ENCODE assay signal across 11 cellular contexts in the genomic region with DNA sequence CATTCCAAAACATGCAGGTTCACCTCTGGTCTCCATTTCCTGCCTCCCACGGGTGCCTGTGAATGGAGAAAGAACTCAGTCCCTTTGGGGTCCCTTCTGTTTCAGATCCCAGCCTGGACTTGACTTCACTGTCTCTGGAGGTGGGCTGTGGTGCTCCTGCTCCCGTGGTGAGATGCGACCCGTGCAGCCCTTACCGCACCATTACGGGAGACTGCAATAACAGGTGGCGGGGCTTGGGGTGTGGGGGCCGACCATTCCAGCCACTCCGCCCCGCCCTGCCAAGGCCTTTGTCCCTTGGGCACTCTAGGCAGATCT. TPM values are rescaled to one million over a fixed set of nuclear protein-coding genes. Genes with fewer than 3 reads are reported as not detected.
DNase-seq lines count a peak whose midpoint lies in the region; ATAC-seq, FAIRE-seq and TF ChIP-seq lines count a peak whose summit lies in the region.
"Had no signal": no experiment of that assay in that cellular context is flagged by ENCODE, and none has a peak within 500 bp of the region (broad histone marks: within the 10 kb centered on the region; RNA-seq: fewer than 3 reads in every experiment).

No MANE protein-coding gene starts in this region.

- intact Hi-C loops in colonic mucosa (cut with DNase I) (no loop called here), left colon (cut with DNase I, micrococcal nuclease) (no loop called here)

- H3K27me3 Mint-ChIP-seq in nephron progenitor cell (ENCODE audit: low read depth, poor library complexity), result peaks cover 97% of the 10 kb centered on the region

- peaks cover 8% of the 10 kb centered on the region for H3K9me3 Mint-ChIP-seq in nephron progenitor cell
- H3K9me3 Mint-ChIP-seq: nephron had no signal

- ATAC-seq in GM18502 (IDR thresholded peaks at IDR 0.05; ENCODE audit: poor library complexity, unreplicated experiment) (no peak), left colon (no peak)

- peak overlapping the region; percentile 73 for H3K4me3 Mint-ChIP-seq in nephron progenitor cell

- DNase-seq in AG10803 (ENCODE audit: low read depth) (no peak), colonic mucosa (no peak), nephron progenitor cell (no peak), RWPE1 (ENCODE audit: low spot score) (no peak), left colon (no peak), GM12892 (ENCODE audit: insufficient read length) (no peak)

- H3K27ac Mint-ChIP-seq in nephron progenitor cell, result no peak overlapping the region
- H3K27ac Mint-ChIP-seq: nephron had no signal

- H3K9ac ChIP-seq in HUES48 (ENCODE audit: low read depth, low read length) (no peak overlapping the region), colonic mucosa (ENCODE audit: low read depth in 2 of 2, low read length in 2 of 2) (no peak overlapping the region)

- POLR2A ChIA-PET in RWPE1 (lab: Yijun Ruan, JAX; ENCODE audit: low non-redundant PET), result no interaction called here

- TF ChIP-seq CTCF in AG10803 (conservative IDR thresholded peaks at IDR 0.05; ENCODE audit: low read length), result no peak
- TF ChIP-seq CTCF in colonic mucosa (IDR thresholded peaks at IDR 0.05), result no peak
- no peak for TF ChIP-seq CTCF in nephron progenitor cell (IDR thresholded peaks at IDR 0.05)
- no peak for TF ChIP-seq CTCF in RWPE1 (conservative IDR thresholded peaks at IDR 0.05; ENCODE audit: low read depth)

- peaks cover 8% of the 10 kb centered on the region for H3K9me3 ChIP-seq in HUES48 (ENCODE audit: control insufficient read depth, insufficient read depth, low read length)
- no peaks in the 10 kb centered on the region for H3K9me3 ChIP-seq in colonic mucosa

- H3K4me1 ChIP-seq in HUES48 (ENCODE audit: control insufficient read depth, insufficient read depth, low read length), result no peaks in the 10 kb centered on the region
- H3K4me1 ChIP-seq in colonic mucosa, result peaks cover 7% of the 10 kb centered on the region

- CTCF ChIA-PET in RWPE1 (lab: Yijun Ruan, JAX), result interaction anchor here (0.5 to 1.4 kb wide), 8 partner anchors 9 to 1393 kb away, joined by 3 to 7 read pairs (median 5); no protein-coding TSS in a partner anchor

- no peak for FAIRE-seq in GM12892 (lab: Jason Lieb, UNC)
- FAIRE-seq: G401.6 had no signal

- no peaks in the 10 kb centered on the region for H3K36me3 ChIP-seq in HUES48 (ENCODE audit: control insufficient read depth, insufficient read depth, low read length)
- H3K36me3 ChIP-seq in colonic mucosa, result no peaks in the 10 kb centered on the region

- H3K27ac ChIP-seq in HUES48 (ENCODE audit: low read depth, low read length), result no peak overlapping the region
- H3K27ac ChIP-seq in colonic mucosa, result no peak overlapping the region
- no peak overlapping the region for H3K27ac ChIP-seq in RWPE1

- H3K4me3 ChIP-seq in AG10803 (ENCODE audit: low read length), result peak overlapping the region; percentile 61
- peak overlapping the region; percentile 50; the same call in 1 of the 2 replicates for H3K4me3 ChIP-seq in HUES48 (ENCODE audit: low read depth, low read length)
- H3K4me3 ChIP-seq in colonic mucosa, result peak overlapping the region; percentile 37

- H3K4me1 Mint-ChIP-seq in nephron progenitor cell, result no peaks in the 10 kb centered on the region

- no peaks in the 10 kb centered on the region for H3K36me3 Mint-ChIP-seq in nephron progenitor cell (ENCODE audit: low read depth)

- TF ChIP-seq POLR2A in GM12892 (IDR thresholded peaks at IDR 0.05; ENCODE audit: low read depth, low read length), result no peak

- peaks cover 78% of the 10 kb centered on the region for H3K27me3 ChIP-seq in HUES48 (ENCODE audit: control insufficient read depth, insufficient read depth, low read length)
- no peaks in the 10 kb centered on the region for H3K27me3 ChIP-seq in colonic mucosa

RNA-seq across cellular contexts. Expression of a gene that starts 10.5 kb away (rescaled TPM):
- total RNA-seq in colonic mucosa (not detected), left colon (not detected)
- 0.08 TPM for polyA plus RNA-seq in GM12892 (2012; ENCODE audit: missing spikeins)

RNA-seq across cellular contexts. Expression of a gene that starts 29.9 kb away (rescaled TPM):
- 10 to 100 TPM; 13.8 to 18.4 TPM for total RNA-seq in colonic mucosa
- total RNA-seq in left colon, result 10 to 100 TPM; 12.5 to 15.0 TPM
- 14.4 TPM for polyA plus RNA-seq in GM12892 (2012; ENCODE audit: missing spikeins)

RNA-seq across cellular contexts. Expression of a gene that starts 31.8 kb away (rescaled TPM):
- total RNA-seq in colonic mucosa (not detected), left colon (under 1 TPM in 1 of 2 donors, not detected in 1; 0.45 TPM)
- polyA plus RNA-seq in GM12892 (2012; ENCODE audit: missing spikeins), result not detected
- total RNA-seq: esophagus mucosa had no signal

RNA-seq across cellular contexts. Expression of a gene that starts 56.4 kb away (rescaled TPM):
- total RNA-seq in colonic mucosa, result not detected
- total RNA-seq in left colon, result not detected
- not detected for polyA plus RNA-seq in GM12892 (2012; ENCODE audit: missing spikeins)
- total RNA-seq: esophagus mucosa had no signal
